ENCODE assay signal across 7 cellular contexts in the genomic region with DNA sequence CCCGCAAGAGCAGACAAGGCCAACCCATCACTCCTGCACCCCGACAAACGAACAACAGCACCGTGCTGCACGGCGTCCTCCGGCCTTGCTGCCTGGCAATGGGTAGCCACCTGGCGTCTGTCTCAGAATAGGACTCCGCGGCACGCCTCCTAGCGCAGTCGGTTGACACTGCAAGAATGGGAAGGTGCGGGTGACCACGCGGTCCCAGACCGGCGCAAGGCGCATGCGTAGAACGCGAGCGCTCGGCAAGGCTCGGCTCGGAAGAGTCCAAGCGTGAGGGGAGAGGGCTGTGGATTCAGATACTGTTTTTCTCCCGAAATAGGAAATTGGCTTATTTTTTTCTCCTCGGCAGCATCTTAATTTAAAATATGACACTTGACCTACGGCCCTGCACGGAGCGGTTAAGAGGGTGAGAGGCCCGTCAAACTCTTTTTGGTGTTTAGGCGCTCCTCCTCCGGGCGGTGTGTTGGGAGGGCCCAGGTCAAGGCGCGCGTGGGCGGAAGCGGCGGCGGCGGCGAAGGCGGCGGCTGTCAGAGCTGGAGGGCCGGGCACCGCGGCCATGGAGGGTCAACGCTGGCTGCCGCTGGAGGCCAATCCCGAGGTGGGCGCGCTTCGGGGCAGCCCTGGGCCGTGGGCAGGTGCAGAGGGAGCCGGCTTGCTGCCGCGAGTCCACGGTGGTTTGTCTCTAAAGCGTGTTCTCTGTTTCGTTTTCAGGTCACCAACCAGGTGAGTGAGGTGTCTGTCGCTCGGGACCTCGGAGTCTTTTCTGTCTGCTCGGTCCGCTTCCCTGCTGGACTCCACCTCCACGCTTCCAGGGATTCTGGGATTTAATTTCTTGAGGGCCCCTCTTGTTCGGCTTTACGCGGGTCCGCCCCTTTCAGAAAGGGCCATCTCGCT.
DNase-seq lines count a peak whose midpoint lies in the region; ATAC-seq and TF ChIP-seq lines count a peak whose summit lies in the region.

A gene (plus strand): TSS at position 530 of the 897 bp plus-strand sequence. CDS start 30 bp downstream, at position 560.

- DNase-seq in NCI-H2029 treated with DMSO at 0.1 percent for 48 hours (lab: John Stamatoyannopoulos, UW) (peak; percentile 44), T1000 (lab: John Stamatoyannopoulos, UW) (peak; percentile 68), astrocyte of the spinal cord (ENCODE audit: low read depth, low spot score) (peak; percentile 95), hippocampal formation (lab: John Stamatoyannopoulos, UW) (peak; percentile 89 to 94), retinal pigment epithelial cell (ENCODE audit: low read depth) (peak; percentile 83)

- peak; percentile 92 for TF ChIP-seq POLR2A in GM18505 (IDR thresholded peaks at IDR 0.05; ENCODE audit: borderline replicate concordance, extremely low read depth, insufficient read depth, insufficient read length)

- peak; percentile 87 for TF ChIP-seq CTCF in astrocyte of the spinal cord (IDR thresholded peaks at IDR 0.05; ENCODE audit: low read depth, low read length)
- peak; percentile 79 for TF ChIP-seq CTCF in retinal pigment epithelial cell (conservative IDR thresholded peaks at IDR 0.05; ENCODE audit: low read depth, low read length)

- in situ Hi-C loops in astrocyte of the spinal cord (cut with HindIII; ENCODE audit: low sequenced_read_pairs), result no loop called here

- peak; percentile 97 for ATAC-seq in GM18505 (IDR thresholded peaks at IDR 0.05; ENCODE audit: unreplicated experiment)
- peak; percentile 96 for ATAC-seq in HG02981 (IDR thresholded peaks at IDR 0.05; ENCODE audit: unreplicated experiment)

- H3K4me3 ChIP-seq in astrocyte of the spinal cord (ENCODE audit: low read depth, low read length) (peak within 1 kb of the TSS; percentile 90), retinal pigment epithelial cell (ENCODE audit: low read length) (peak within 1 kb of the TSS; percentile 97)

Comparison
In these comparisons a context has a peak if more than half of its experiments do, and no peak if none do; other contexts are left out.
1. Peak in every context shown above with its lines: DNase-seq, ATAC-seq and H3K4me3 ChIP-seq.
2. DNase-seq: peak in every context shown above with its lines; median percentile 95 in astrocyte of the spinal cord; 92 in hippocampal formation; 83 in retinal pigment epithelial cell; 68 in T1000; 44 in NCI-H2029 treated with DMSO at 0.1 percent for 48 hours.